In genomic region chr15:77160562-77161481, GRCh38 we compare ENCODE assay signal across 12 cellular contexts.
DNase-seq lines count a peak whose midpoint lies in the region; ATAC-seq and TF ChIP-seq lines count a peak whose summit lies in the region.
"Had no signal": no experiment of that assay in that cellular context is flagged by ENCODE, and none has a peak within 500 bp of the region (broad histone marks: within the 10 kb centered on the region; RNA-seq: fewer than 3 reads in every experiment).

No MANE protein-coding gene starts in this region.

- TF ChIP-seq CTCF in MM.1S (IDR thresholded peaks at IDR 0.05; ENCODE audit: low read length): no peak

- no peaks in the 10 kb centered on the region for H3K27me3 Mint-ChIP-seq in stimulated activated naive CD8-positive, alpha-beta T cell treated with anti-CD3 and anti-CD28 coated beads, Interleukin-15, Interleukin-2, amounts not matched to agents 100 ng/mL and 50 ng/mL, for 24 hours
- no peaks in the 10 kb centered on the region for H3K27me3 Mint-ChIP-seq in T-helper 2 cell treated with Interferon-gamma antibody and Interleukin-4, amounts not matched to agents 5 μg/mL and 100 μg/mL, for 36 hours (ENCODE audit: low read depth)

- no peaks in the 10 kb centered on the region for H3K9me2 ChIP-seq in MM.1S (replicated peaks; ENCODE audit: insufficient read depth, low read length)

- H3K4me2 ChIP-seq in MM.1S (ENCODE audit: low read depth, low read length): no peak overlapping the region

- no peak overlapping the region for H2AFZ ChIP-seq in MM.1S (ENCODE audit: low read length)

- no peaks in the 10 kb centered on the region for H3K9me3 Mint-ChIP-seq in stimulated activated naive CD8-positive, alpha-beta T cell treated with anti-CD3 and anti-CD28 coated beads, Interleukin-15, Interleukin-2, amounts not matched to agents 100 ng/mL and 50 ng/mL, for 24 hours
- H3K9me3 Mint-ChIP-seq in T-helper 2 cell treated with Interferon-gamma antibody and Interleukin-4, amounts not matched to agents 5 μg/mL and 100 μg/mL, for 36 hours: no peaks in the 10 kb centered on the region

- no peak overlapping the region for H3K9ac ChIP-seq in MM.1S (ENCODE audit: low read length)

- no peaks in the 10 kb centered on the region for H3K27me3 ChIP-seq in MM.1S (replicated peaks; ENCODE audit: insufficient read depth, low read length)
- H3K27me3 ChIP-seq: vagina had no signal

- H3K27ac Mint-ChIP-seq in stimulated activated naive CD8-positive, alpha-beta T cell treated with anti-CD3 and anti-CD28 coated beads, Interleukin-15, Interleukin-2, amounts not matched to agents 100 ng/mL and 50 ng/mL, for 24 hours: peak overlapping the region; percentile 43
- peak overlapping the region; percentile 56 for H3K27ac Mint-ChIP-seq in T-helper 2 cell treated with Interferon-gamma antibody and Interleukin-4, amounts not matched to agents 5 μg/mL and 100 μg/mL, for 36 hours

- H3K36me3 ChIP-seq in MM.1S (replicated peaks; ENCODE audit: insufficient read depth, low read length): no peaks in the 10 kb centered on the region

- H3F3A ChIP-seq in MM.1S (ENCODE audit: insufficient read depth, low read length): no peaks in the 10 kb centered on the region

- no peaks in the 10 kb centered on the region for H4K20me1 ChIP-seq in MM.1S (ENCODE audit: insufficient read depth, low read length)

- intact Hi-C loops in left colon (cut with DNase I, micrococcal nuclease): no loop called here

- DNase-seq in stimulated activated naive CD8-positive, alpha-beta T cell treated with anti-CD3 and anti-CD28 coated beads, Interleukin-15, Interleukin-2, amounts not matched to agents 100 U/mL and 50 U/mL, for 24 hours: no peak
- DNase-seq in T-helper 2 cell treated with Interferon-gamma antibody and Interleukin-4, amounts not matched to agents 5 μg/mL and 100 μg/mL, for 36 hours (ENCODE audit: low spot score): no peak
- DNase-seq in left colon: peak; percentile 31 to 44
- DNase-seq in stimulated activated CD4-positive, alpha-beta T cell treated with anti-CD3 and anti-CD28 coated beads, Interleukin-4, amount 100 ng/mL, for 24 hours: no peak
- no peak for DNase-seq in inferior parietal cortex (ENCODE audit: extremely low spot score)
- no peak for DNase-seq in MM.1S
- DNase-seq: caudate nucleus, islet precursor cell, NCI-H510A had no signal

- no peaks in the 10 kb centered on the region for H3K4me1 ChIP-seq in MM.1S (ENCODE audit: low read length)

- H3K4me1 Mint-ChIP-seq in stimulated activated naive CD8-positive, alpha-beta T cell treated with anti-CD3 and anti-CD28 coated beads, Interleukin-15, Interleukin-2, amounts not matched to agents 100 ng/mL and 50 ng/mL, for 24 hours (ENCODE audit: low read depth): peaks cover 48% of the 10 kb centered on the region
- H3K4me1 Mint-ChIP-seq in T-helper 2 cell treated with Interferon-gamma antibody and Interleukin-4, amounts not matched to agents 5 μg/mL and 100 μg/mL, for 36 hours (ENCODE audit: low read depth): peaks cover 19% of the 10 kb centered on the region

- H3K79me2 ChIP-seq in MM.1S (ENCODE audit: low read length): no peaks in the 10 kb centered on the region

- no peak overlapping the region for H3K27ac ChIP-seq in MM.1S (ENCODE audit: low read length)
- H3K27ac ChIP-seq: vagina had no signal

- peaks cover 20% of the 10 kb centered on the region for H3K36me3 Mint-ChIP-seq in stimulated activated naive CD8-positive, alpha-beta T cell treated with anti-CD3 and anti-CD28 coated beads, Interleukin-15, Interleukin-2, amounts not matched to agents 100 ng/mL and 50 ng/mL, for 24 hours (ENCODE audit: low read depth)
- no peaks in the 10 kb centered on the region for H3K36me3 Mint-ChIP-seq in T-helper 2 cell treated with Interferon-gamma antibody and Interleukin-4, amounts not matched to agents 5 μg/mL and 100 μg/mL, for 36 hours (ENCODE audit: low read depth)

- ATAC-seq in stimulated activated naive CD8-positive, alpha-beta T cell treated with anti-CD3 and anti-CD28 coated beads, Interleukin-15, Interleukin-2, amounts not matched to agents 100 U/mL and 50 U/mL, for 24 hours: no peak
- ATAC-seq in left colon (peak; percentile 95), GM19455 (IDR thresholded peaks at IDR 0.05; ENCODE audit: unreplicated experiment) (no peak)

- peak overlapping the region; percentile 38 for H3K4me3 Mint-ChIP-seq in stimulated activated naive CD8-positive, alpha-beta T cell treated with anti-CD3 and anti-CD28 coated beads, Interleukin-15, Interleukin-2, amounts not matched to agents 100 ng/mL and 50 ng/mL, for 24 hours
- H3K4me3 Mint-ChIP-seq in T-helper 2 cell treated with Interferon-gamma antibody and Interleukin-4, amounts not matched to agents 5 μg/mL and 100 μg/mL, for 36 hours: peak overlapping the region; percentile 35

- no peaks in the 10 kb centered on the region for H3K9me3 ChIP-seq in MM.1S (replicated peaks; ENCODE audit: insufficient read depth, low read length)
- H3K9me3 ChIP-seq: vagina had no signal

- no peak overlapping the region for H3K4me3 ChIP-seq in MM.1S (ENCODE audit: low read length)
- H3K4me3 ChIP-seq: vagina had no signal

Comparison
In these comparisons a context has a peak if more than half of its experiments do, and no peak if none do; other contexts are left out.
1. DNase-seq: peak in left colon (2 of 2); none in stimulated activated naive CD8-positive, alpha-beta T cell treated with anti-CD3 and anti-CD28 coated beads, Interleukin-15, Interleukin-2, amounts not matched to agents 100 U/mL and 50 U/mL, for 24 hours (single experiment), T-helper 2 cell treated with Interferon-gamma antibody and Interleukin-4, amounts not matched to agents 5 μg/mL and 100 μg/mL, for 36 hours (single experiment), stimulated activated CD4-positive, alpha-beta T cell treated with anti-CD3 and anti-CD28 coated beads, Interleukin-4, amount 100 ng/mL, for 24 hours (single experiment), inferior parietal cortex (single experiment) and MM.1S (single experiment).